Comparison of ENCODE assay signal across 1 cellular context in genomic region chr10:69731184-69731583, GRCh38.
TF ChIP-seq lines count a peak whose summit lies in the region.

No MANE protein-coding gene starts in this region.

TF ChIP-seq in SK-N-SH, 30 proteins besides CTCF, POLR2A, EP300 and RAD21 (continued from another document):
- no peak for TF ChIP-seq SIN3A (IDR thresholded peaks at IDR 0.05; ENCODE audit: borderline replicate concordance, low read depth, low read length)
TF ChIP-seq in SK-N-SH: peak in this region for 0.
